23 cellular contexts compared by ENCODE assay signal in genomic region chr10:97060441-97061084, GRCh38.
"Had no signal": no experiment of that assay in that cellular context is flagged by ENCODE, and none has a peak within 500 bp of the region (broad histone marks: within the 10 kb centered on the region; RNA-seq: fewer than 3 reads in every experiment).

No MANE protein-coding gene starts in this region.

- H3K9me3 ChIP-seq: adrenal gland, breast epithelium, colonic mucosa, gastroesophageal sphincter, psoas muscle, thoracic aorta had no signal

- H3K9me3 Mint-ChIP-seq: activated naive CD4-positive, alpha-beta T cell treated with anti-CD3 and anti-CD28 coated beads, Interleukin-2, amount 50 U/mL, for 72 hours; activated T-cell treated with anti-CD3 and anti-CD28 coated beads, Interleukin-2, amount 50 U/mL, for 72 hours; central memory CD8-positive, alpha-beta T cell; nephron progenitor cell; stimulated activated naive CD8-positive, alpha-beta T cell treated with anti-CD3 and anti-CD28 coated beads, Interleukin-15, Interleukin-2, amounts not matched to agents 100 ng/mL and 50 ng/mL, for 24 hours had no signal

- H3K27ac Mint-ChIP-seq: activated T-cell treated with anti-CD3 and anti-CD28 coated beads, Interleukin-2, amount 50 U/mL, for 72 hours; nephron progenitor cell; stimulated activated naive CD8-positive, alpha-beta T cell treated with anti-CD3 and anti-CD28 coated beads, Interleukin-15, Interleukin-2, amounts not matched to agents 100 ng/mL and 50 ng/mL, for 24 hours had no signal

- H3K27ac ChIP-seq: adrenal gland, breast epithelium, colonic mucosa, gastroesophageal sphincter, parathyroid adenoma, psoas muscle, thoracic aorta, VCaP had no signal

- H3K9ac ChIP-seq: parathyroid adenoma had no signal

- H3K36me3 Mint-ChIP-seq: activated naive CD4-positive, alpha-beta T cell treated with anti-CD3 and anti-CD28 coated beads, Interleukin-2, amount 50 U/mL, for 72 hours had no signal

- H3K4me3 ChIP-seq: adrenal gland, breast epithelium, colonic mucosa, gastroesophageal sphincter, psoas muscle, thoracic aorta had no signal

- H2AFZ ChIP-seq: parathyroid adenoma had no signal

- H3K27me3 Mint-ChIP-seq: central memory CD8-positive, alpha-beta T cell; stimulated activated naive CD8-positive, alpha-beta T cell treated with anti-CD3 and anti-CD28 coated beads, Interleukin-15, Interleukin-2, amounts not matched to agents 100 ng/mL and 50 ng/mL, for 24 hours had no signal

- H3K4me3 Mint-ChIP-seq: activated T-cell treated with anti-CD3 and anti-CD28 coated beads, Interleukin-2, amount 50 U/mL, for 72 hours; central memory CD8-positive, alpha-beta T cell; nephron progenitor cell; stimulated activated naive CD8-positive, alpha-beta T cell treated with anti-CD3 and anti-CD28 coated beads, Interleukin-15, Interleukin-2, amounts not matched to agents 100 ng/mL and 50 ng/mL, for 24 hours had no signal

- H3K4me1 Mint-ChIP-seq: central memory CD8-positive, alpha-beta T cell had no signal

- DNase-seq: activated CD4-positive, alpha-beta T cell treated with anti-CD3 and anti-CD28 coated beads for 4 hours; activated CD4-positive, alpha-beta T cell treated with anti-CD3 and anti-CD28 coated beads, Interleukin-2, amount 50 U/mL, for 4 hours; activated naive CD4-positive, alpha-beta T cell; activated T-cell treated with anti-CD3 and anti-CD28 coated beads for 4 hours; activated T-cell treated with anti-CD3 and anti-CD28 coated beads, Interleukin-2, amount 50 U/mL, for 72 hours; adrenal gland; colonic mucosa; effector memory CD4-positive, alpha-beta T cell; hippocampal formation; left colon; mammary epithelial cell; nephron progenitor cell; psoas muscle; stimulated activated CD4-positive, alpha-beta T cell treated with anti-CD3 and anti-CD28 coated beads, Interleukin-4, amount 100 ng/mL, for 1 hour; trophoblast cell had no signal

- H3K36me3 ChIP-seq: adrenal gland, breast epithelium, colonic mucosa, gastroesophageal sphincter, thoracic aorta had no signal

- H3K79me2 ChIP-seq: parathyroid adenoma had no signal

- ATAC-seq: activated naive CD4-positive, alpha-beta T cell treated with anti-CD3 and anti-CD28 coated beads, Interleukin-2, amount 50 U/mL, for 72 hours; activated T-cell treated with anti-CD3 and anti-CD28 coated beads, Interleukin-2, amount 50 U/mL, for 72 hours; gastroesophageal sphincter; left colon had no signal

- H3K4me1 ChIP-seq: adrenal gland, breast epithelium, colonic mucosa, parathyroid adenoma had no signal

- H3K27me3 ChIP-seq: adrenal gland, breast epithelium, colonic mucosa had no signal
